ENCODE assay signal across 9 cellular contexts in genomic region chr5:140800816-140801493, GRCh38. TPM values are rescaled to one million over a fixed set of nuclear protein-coding genes. Genes with fewer than 3 reads are reported as not detected.
A peak's percentile ranks its signal among the peaks of the same experiment; 100 is the strongest.
DNase-seq lines count a peak whose midpoint lies in the region; ATAC-seq, FAIRE-seq and TF ChIP-seq lines count a peak whose summit lies in the region.
"Had no signal": no experiment of that assay in that cellular context is flagged by ENCODE, and none has a peak within 500 bp of the region (broad histone marks: within the 10 kb centered on the region; RNA-seq: fewer than 3 reads in every experiment).

Gene PCDHA3 (plus strand): TSS chr5:140801057.

- 10 to 13% methylated on average over 29 of the region's 29 CpGs for WGBS in heart right ventricle, 2 donors
- WGBS in right cardiac atrium = 12% methylated on average over 29 of the region's 29 CpGs
- WGBS in upper lobe of left lung, 2 donors = 13 to 14% methylated on average over 21 to 29 of the region's 29 CpGs

- H3K27me3 ChIP-seq in heart right ventricle (peaks cover 0 to 75% (median 29%) of the 10 kb centered on the region in 7 donors), right cardiac atrium (ENCODE audit: control insufficient read depth, insufficient read depth) (no peaks in the 10 kb centered on the region), brain microvascular endothelial cell (replicated peaks) (no peaks in the 10 kb centered on the region), upper lobe of left lung (no peaks in the 10 kb centered on the region)

- peak in 6 of 9 donors; percentile 25 to 56 (median 36) for TF ChIP-seq CTCF in heart right ventricle (IDR thresholded peaks at IDR 0.05)
- TF ChIP-seq CTCF in brain microvascular endothelial cell (IDR thresholded peaks at IDR 0.05; ENCODE audit: low read depth, low read length, missing control alignments) = peak; percentile 15
- TF ChIP-seq CTCF in kidney (IDR thresholded peaks at IDR 0.05; ENCODE audit: borderline replicate concordance, extremely low read depth, insufficient read depth) = peak; percentile 32
- peak in 1 of 6 experiments; percentile 12 for TF ChIP-seq CTCF in upper lobe of left lung (IDR thresholded peaks at IDR 0.05)

- TF ChIP-seq POLR2A in upper lobe of left lung (IDR thresholded peaks at IDR 0.05) = no peak

- H3K36me3 ChIP-seq in heart right ventricle (no peaks in the 10 kb centered on the region), brain microvascular endothelial cell (replicated peaks) (no peaks in the 10 kb centered on the region), kidney (ENCODE audit: control insufficient read depth in 1 of 2, insufficient read depth in 2 of 2, low read length in 2 of 2) (no peaks in the 10 kb centered on the region), upper lobe of left lung (no peaks in the 10 kb centered on the region)

- no peak for ATAC-seq in heart right ventricle
- ATAC-seq in right cardiac atrium = no peak
- ATAC-seq in upper lobe of left lung (ENCODE audit: low FRiP score in 2 of 2) = no peak
- no peak for ATAC-seq in HG03378 (IDR thresholded peaks at IDR 0.05; ENCODE audit: unreplicated experiment)

- H3K4me1 ChIP-seq in heart right ventricle (no peaks in the 10 kb centered on the region), right cardiac atrium (ENCODE audit: control insufficient read depth, insufficient read depth, low read length) (no peaks in the 10 kb centered on the region), kidney (ENCODE audit: control insufficient read depth in 1 of 2, insufficient read depth in 1 of 2, low read depth in 1 of 2, low read length in 2 of 2) (peaks cover 0 to 2% of the 10 kb centered on the region in 2 donors), upper lobe of left lung (no peaks in the 10 kb centered on the region)

- in situ Hi-C loops in brain microvascular endothelial cell (cut with HindIII; ENCODE audit: low pct_ligation_motif_present, low sequenced_read_pairs) = no loop called here

- H3K4me3 ChIP-seq in heart right ventricle (peak within 1 kb of the TSS in 9 of 10 donors; percentile 18 to 51 (median 28)), right cardiac atrium (ENCODE audit: low read length) (no peak within 1 kb of the TSS), brain microvascular endothelial cell (ENCODE audit: low read depth, low read length) (no peak within 1 kb of the TSS), kidney (ENCODE audit: low read length in 2 of 2) (peak within 1 kb of the TSS; percentile 32 to 56), upper lobe of left lung (peak within 1 kb of the TSS in 3 of 4 donors; percentile 36 to 43 (median 38))

- intact Hi-C loops in heart right ventricle (cut with DNase I) = no loop called here
- intact Hi-C loops in right cardiac atrium (cut with DNase I) = no loop called here
- intact Hi-C loops in kidney (cut with DNase I) = no loop called here

- H3K27ac ChIP-seq in heart right ventricle (no peak within 1 kb of the TSS), right cardiac atrium (ENCODE audit: low read length) (no peak within 1 kb of the TSS), brain microvascular endothelial cell (no peak within 1 kb of the TSS), kidney (ENCODE audit: low read depth in 2 of 2, low read length in 2 of 2) (no peak within 1 kb of the TSS), upper lobe of left lung (no peak within 1 kb of the TSS)

- H3K9ac ChIP-seq in kidney (ENCODE audit: low read length in 2 of 2) = peak within 1 kb of the TSS in 1 of 2 donors; percentile 7

- DNase-seq in heart right ventricle = no peak
- no peak for DNase-seq in right cardiac atrium
- no peak for DNase-seq in brain microvascular endothelial cell
- no peak for DNase-seq in kidney
- peak in 1 of 2 donors; percentile 64 for DNase-seq in upper lobe of left lung
- DNase-seq in NCI-H146 (lab: John Stamatoyannopoulos, UW) = no peak
- DNase-seq in stimulated activated CD8-positive, alpha-beta memory T cell treated with anti-CD3 and anti-CD28 coated beads, Interleukin-4, amount 100 ng/mL, for 48 hours = no peak

- FAIRE-seq in kidney (lab: Jason Lieb, UNC) = no peak

- no peak for TF ChIP-seq EP300 in upper lobe of left lung (IDR thresholded peaks at IDR 0.05)

- H3K9me3 ChIP-seq in heart right ventricle (peaks cover 0 to 70% (median 23%) of the 10 kb centered on the region in 11 donors), right cardiac atrium (ENCODE audit: control insufficient read depth, low read length) (peaks cover 3% of the 10 kb centered on the region), kidney (ENCODE audit: control insufficient read depth in 1 of 2, low read length in 2 of 2) (peaks cover 4 to 22% of the 10 kb centered on the region in 2 donors), upper lobe of left lung (peaks cover 5 to 42% (median 40%) of the 10 kb centered on the region in 4 donors)

RNA-seq across cellular contexts. Expression of gene PCDHA3, which starts in this region (rescaled TPM):
- total RNA-seq in heart right ventricle (under 1 TPM in 6 of 10 donors, not detected in 4; 0.07 to 0.17 (median 0.11) TPM), right cardiac atrium (under 1 TPM; 0.20 to 0.40 (median 0.27) TPM), kidney (1.4 TPM), upper lobe of left lung (1 to 10 TPM in 4 of 6 donors, under 1 TPM in 2; 0.61 to 1.6 (median 1.0) TPM)
- polyA plus RNA-seq in heart right ventricle (under 1 TPM in 1 of 2 donors, not detected in 1; 0.03 TPM), right cardiac atrium (0.07 TPM), kidney (ENCODE audit: insufficient read depth, low read depth, low replicate concordance) (0.13 TPM)
- total RNA-seq: CD4-positive, CD25-positive, alpha-beta regulatory T cell had no signal
- polyA plus RNA-seq: CD4-positive, CD25-positive, alpha-beta regulatory T cell had no signal

Comparison
In these comparisons a context has a peak if more than half of its experiments do, and no peak if none do; other contexts are left out.
1. H3K4me3 ChIP-seq: peak in heart right ventricle (9 of 10), kidney (2 of 2) and upper lobe of left lung (3 of 4); none in right cardiac atrium (single experiment) and brain microvascular endothelial cell (single experiment).